ENCODE assay signal across 8 cellular contexts in the genomic region with DNA sequence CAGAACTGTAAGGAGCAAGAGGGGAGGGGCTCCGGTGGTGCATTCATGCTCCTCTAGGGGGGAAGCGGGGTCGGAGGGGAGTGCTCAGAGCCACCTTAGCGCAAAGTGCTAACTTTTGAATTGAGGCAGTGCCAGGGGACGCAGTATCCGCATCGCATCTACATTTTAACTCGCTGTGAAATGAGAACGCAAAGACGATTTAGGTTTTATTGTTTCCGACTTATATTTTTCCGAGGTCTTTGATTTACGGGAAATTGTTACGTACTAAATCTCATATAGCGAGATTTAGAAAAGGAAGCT. TPM values are rescaled to one million over a fixed set of nuclear protein-coding genes. Genes with fewer than 3 reads are reported as not detected.
DNase-seq lines count a peak whose midpoint lies in the region; ATAC-seq and TF ChIP-seq lines count a peak whose summit lies in the region.

No MANE protein-coding gene starts in this region.

- H3K27me3 ChIP-seq in kidney epithelial cell (ENCODE audit: control insufficient read depth, insufficient read depth, low read length): no peaks in the 10 kb centered on the region
- no peaks in the 10 kb centered on the region for H3K27me3 ChIP-seq in testis

- 0 to 1% methylated on average over 15 of the region's 15 CpGs for WGBS in testis, 2 donors

- H3K36me3 Mint-ChIP-seq in T-helper 2 cell treated with Interferon-gamma antibody and Interleukin-4, amounts not matched to agents 5 μg/mL and 100 μg/mL, for 36 hours (ENCODE audit: low read depth): peaks cover 11% of the 10 kb centered on the region
- peaks cover 3% of the 10 kb centered on the region for H3K36me3 Mint-ChIP-seq in activated naive CD8-positive, alpha-beta T cell treated with anti-CD3 and anti-CD28 coated beads, Interleukin-2, amount 50 U/mL, for 24 hours (ENCODE audit: low read depth)

- no peak for ATAC-seq in activated naive CD8-positive, alpha-beta T cell treated with anti-CD3 and anti-CD28 coated beads, Interleukin-2, amount 50 U/mL, for 24 hours
- no peak for ATAC-seq in omental fat pad (ENCODE audit: low FRiP score)

- H3K27ac ChIP-seq in testis: peak overlapping the region; percentile 94 to 96

- TF ChIP-seq CTCF in kidney epithelial cell (IDR thresholded peaks at IDR 0.05; ENCODE audit: insufficient read depth, low read length, poor library complexity, severe bottlenecking) (no peak), testis (IDR thresholded peaks at IDR 0.05) (no peak), omental fat pad (IDR thresholded peaks at IDR 0.05) (no peak)

- intact Hi-C loops in testis (cut with DNase I; ENCODE audit: low total_unique reads): no loop called here

- H3K27me3 Mint-ChIP-seq in T-helper 2 cell treated with Interferon-gamma antibody and Interleukin-4, amounts not matched to agents 5 μg/mL and 100 μg/mL, for 36 hours (ENCODE audit: low read depth): peaks cover 7% of the 10 kb centered on the region
- no peaks in the 10 kb centered on the region for H3K27me3 Mint-ChIP-seq in activated naive CD8-positive, alpha-beta T cell treated with anti-CD3 and anti-CD28 coated beads, Interleukin-2, amount 50 U/mL, for 24 hours

- peak overlapping the region; percentile 98 for H3K27ac Mint-ChIP-seq in T-helper 2 cell treated with Interferon-gamma antibody and Interleukin-4, amounts not matched to agents 5 μg/mL and 100 μg/mL, for 36 hours
- H3K27ac Mint-ChIP-seq in activated naive CD8-positive, alpha-beta T cell treated with anti-CD3 and anti-CD28 coated beads, Interleukin-2, amount 50 U/mL, for 24 hours: peak overlapping the region; percentile 96

- H3K4me3 ChIP-seq in kidney epithelial cell (ENCODE audit: low read depth, low read length): peak overlapping the region; percentile 53
- peak overlapping the region; percentile 76 for H3K4me3 ChIP-seq in testis

- H3K9me3 ChIP-seq in testis: no peaks in the 10 kb centered on the region

- no peaks in the 10 kb centered on the region for H3K36me3 ChIP-seq in kidney epithelial cell (ENCODE audit: control insufficient read depth, insufficient read depth, low read length)
- no peaks in the 10 kb centered on the region for H3K36me3 ChIP-seq in testis (ENCODE audit: low read depth, missing control alignments)

- no peak for DNase-seq in T-helper 2 cell treated with Interferon-gamma antibody and Interleukin-4, amounts not matched to agents 5 μg/mL and 100 μg/mL, for 36 hours (ENCODE audit: low spot score)
- DNase-seq in T-helper 2 cell (no peak), kidney epithelial cell (ENCODE audit: low read depth) (no peak), testis (no peak), NCI-H345 treated with DMSO at 0.1 percent for 48 hours (lab: John Stamatoyannopoulos, UW; ENCODE audit: unreplicated experiment) (no peak), RKO (ENCODE audit: low spot score) (no peak), omental fat pad (ENCODE audit: low spot score) (no peak)
- DNase-seq in activated naive CD8-positive, alpha-beta T cell treated with anti-CD3 and anti-CD28 coated beads, Interleukin-2, amount 50 U/mL, for 24 hours: no peak

- H3K4me1 Mint-ChIP-seq in T-helper 2 cell treated with Interferon-gamma antibody and Interleukin-4, amounts not matched to agents 5 μg/mL and 100 μg/mL, for 36 hours (ENCODE audit: low read depth): peaks cover 20% of the 10 kb centered on the region
- H3K4me1 Mint-ChIP-seq in activated naive CD8-positive, alpha-beta T cell treated with anti-CD3 and anti-CD28 coated beads, Interleukin-2, amount 50 U/mL, for 24 hours: peaks cover 24% of the 10 kb centered on the region

- no peaks in the 10 kb centered on the region for H3K9me3 Mint-ChIP-seq in T-helper 2 cell treated with Interferon-gamma antibody and Interleukin-4, amounts not matched to agents 5 μg/mL and 100 μg/mL, for 36 hours
- H3K9me3 Mint-ChIP-seq in activated naive CD8-positive, alpha-beta T cell treated with anti-CD3 and anti-CD28 coated beads, Interleukin-2, amount 50 U/mL, for 24 hours: no peaks in the 10 kb centered on the region

- no peak for TF ChIP-seq POLR2A in testis (IDR thresholded peaks at IDR 0.05)

- peak overlapping the region; percentile 98 for H3K4me3 Mint-ChIP-seq in T-helper 2 cell treated with Interferon-gamma antibody and Interleukin-4, amounts not matched to agents 5 μg/mL and 100 μg/mL, for 36 hours
- peak overlapping the region; percentile 99 for H3K4me3 Mint-ChIP-seq in activated naive CD8-positive, alpha-beta T cell treated with anti-CD3 and anti-CD28 coated beads, Interleukin-2, amount 50 U/mL, for 24 hours

- H3K4me1 ChIP-seq in testis: peaks cover 9% of the 10 kb centered on the region

RNA-seq across cellular contexts. Expression of gene TCAIM, which starts 0.2 kb away (rescaled TPM):
- total RNA-seq in kidney epithelial cell (29.0 and 30.3 TPM in 2 replicates), testis (10 to 100 TPM; 28.3 to 33.5 TPM), omental fat pad (10 to 100 TPM; 16.2 to 28.7 (median 22.1) TPM)
- polyA plus RNA-seq in testis (ENCODE audit: insufficient read depth, low read depth, low replicate concordance): 12.3 TPM
